Comparison of ENCODE assay signal across 35 cellular contexts in genomic region chr9:98652302-98652701, GRCh38. TPM values are rescaled to one million over a fixed set of nuclear protein-coding genes. Genes with fewer than 3 reads are reported as not detected.
"Had no signal": no experiment of that assay in that cellular context is flagged by ENCODE, and none has a peak within 500 bp of the region (broad histone marks: within the 10 kb centered on the region; RNA-seq: fewer than 3 reads in every experiment).

No MANE protein-coding gene starts in this region.

- H3K27ac Mint-ChIP-seq: T-cell had no signal

- H3K27ac ChIP-seq: PC-9, RWPE1, SJCRH30, SK-N-MC had no signal

- H3K9me3 ChIP-seq: MG63, SJCRH30 had no signal

- H3K27me3 ChIP-seq: MG63 had no signal

- ATAC-seq: Panc1, Right ventricle myocardium inferior, SK-N-SH treated with all-trans-retinoic acid at 6 μM for 48 hours, T-cell had no signal

- H3K4me2 ChIP-seq: PC-9 had no signal

- H3K36me3 Mint-ChIP-seq: T-cell had no signal

- H3K4me3 ChIP-seq: MG63, PC-9, SJCRH30, SK-N-MC had no signal

- DNase-seq: Kasumi-1, NCI-H1048, NCI-H1092 treated with DMSO at 0.1 percent for 48 hours, NCI-H1105 treated with DMSO at 0.1 percent for 48 hours, NCI-H1417, NCI-H1436 treated with DMSO at 0.1 percent for 48 hours, NCI-H1694 treated with DMSO at 0.1 percent for 48 hours, NCI-H187 treated with DMSO at 0.1 percent for 48 hours, NCI-H2029, NCI-H2081, NCI-H2171 treated with DMSO at 0.1 percent for 48 hours, NCI-H2227 treated with DMSO at 0.1 percent for 48 hours, NCI-H345, NCI-H446, NCI-H510A treated with DMSO at 0.1 percent for 48 hours, NCI-H524 treated with DMSO at 0.1 percent for 48 hours, NCI-H526 treated with DMSO at 0.1 percent for 48 hours, NCI-H748 treated with DMSO at 0.1 percent for 48 hours, NCI-H82, PC-9, SHP77, SIG-M5, SJCRH30, T-cell had no signal

- H2AFZ ChIP-seq: PC-9 had no signal

- H3K36me3 ChIP-seq: MG63, SJCRH30 had no signal

- FAIRE-seq: RCC 7860 had no signal

- H3K4me1 Mint-ChIP-seq: T-cell had no signal

- H3K4me3 Mint-ChIP-seq: T-cell had no signal

- H3K4me1 ChIP-seq: SJCRH30 had no signal

RNA-seq across cellular contexts. Expression of gene GABBR2, which starts 56.4 kb away (rescaled TPM):
- total RNA-seq: M059J; OCI-LY7; RPMI7951; SJCRH30; T-helper 1 cell treated with Interleukin-12 subunit alpha and Interleukin-12 subunit beta and Interleukin-4 antibody, amounts not matched to agents 30 ng/mL and 1 ng/mL, for 36 hours had no signal
